Comparison of ENCODE assay signal across 24 cellular contexts in genomic region chr6:113847435-113847834, GRCh38. TPM values are rescaled to one million over a fixed set of nuclear protein-coding genes. Genes with fewer than 3 reads are reported as not detected.
DNase-seq lines count a peak whose midpoint lies in the region; ATAC-seq, FAIRE-seq and TF ChIP-seq lines count a peak whose summit lies in the region.
"Had no signal": no experiment of that assay in that cellular context is flagged by ENCODE, and none has a peak within 500 bp of the region (broad histone marks: within the 10 kb centered on the region; RNA-seq: fewer than 3 reads in every experiment).

No MANE protein-coding gene starts in this region.

- no peak overlapping the region for H3K9ac ChIP-seq in GM23248
- no peak overlapping the region for H3K9ac ChIP-seq in smooth muscle cell (ENCODE audit: low read depth)

- H3K27me3 ChIP-seq in GM23248 (replicated peaks; ENCODE audit: insufficient read depth) (no peaks in the 10 kb centered on the region), smooth muscle cell (ENCODE audit: low read depth) (no peaks in the 10 kb centered on the region), ovary (no peaks in the 10 kb centered on the region)
- H3K27me3 ChIP-seq in effector memory CD4-positive, alpha-beta T cell (replicated peaks; ENCODE audit: control insufficient read depth, insufficient read depth, low read length, poor library complexity, severe bottlenecking): peaks cover 3% of the 10 kb centered on the region
- H3K27me3 ChIP-seq: heart right ventricle, thyroid gland had no signal

- peak; percentile 85 for DNase-seq in GM23248
- DNase-seq in RCC 7860 (ENCODE audit: low spot score): peak; percentile 9
- peak; percentile 24 for DNase-seq in fibroblast of mammary gland (ENCODE audit: low read depth)
- DNase-seq in smooth muscle cell (lab: John Stamatoyannopoulos, UW; ENCODE audit: unreplicated experiment): no peak
- no peak for DNase-seq in effector memory CD4-positive, alpha-beta T cell
- no peak for DNase-seq in ovary
- DNase-seq: AML-193; aorta; CD4-positive, alpha-beta memory T cell; dermis blood vessel endothelial cell; DMS153; heart right ventricle; naive B cell; NCI-H1092; NCI-H1930; NCI-H345; NCI-H82; stimulated activated CD4-positive, alpha-beta T cell treated with anti-CD3 and anti-CD28 coated beads, Interleukin-4, amount 100 ng/mL, for 4 hours; thyroid gland had no signal

- peaks cover 4% of the 10 kb centered on the region for H3K4me1 ChIP-seq in GM23248 (ENCODE audit: insufficient read depth)
- peaks cover 4% of the 10 kb centered on the region for H3K4me1 ChIP-seq in smooth muscle cell (ENCODE audit: low read depth)
- no peaks in the 10 kb centered on the region for H3K4me1 ChIP-seq in effector memory CD4-positive, alpha-beta T cell (ENCODE audit: control insufficient read depth, insufficient read depth, low read length, poor library complexity, severe bottlenecking)
- no peaks in the 10 kb centered on the region for H3K4me1 ChIP-seq in ovary (ENCODE audit: insufficient read depth)
- H3K4me1 ChIP-seq: heart right ventricle, thyroid gland had no signal

- TF ChIP-seq POLR2A in ovary (IDR thresholded peaks at IDR 0.05): no peak

- no peak for ATAC-seq in HG02973 (IDR thresholded peaks at IDR 0.05; ENCODE audit: unreplicated experiment)
- ATAC-seq: heart right ventricle, left lobe of liver, WTC11 had no signal

- H3K9me3 ChIP-seq in GM23248 (ENCODE audit: low read depth): no peaks in the 10 kb centered on the region
- no peaks in the 10 kb centered on the region for H3K9me3 ChIP-seq in smooth muscle cell (replicated peaks; ENCODE audit: low read depth)
- H3K9me3 ChIP-seq in effector memory CD4-positive, alpha-beta T cell (ENCODE audit: control insufficient read depth, low read length): no peaks in the 10 kb centered on the region
- no peaks in the 10 kb centered on the region for H3K9me3 ChIP-seq in ovary
- H3K9me3 ChIP-seq: heart right ventricle, thyroid gland had no signal

- no peak overlapping the region for H2AFZ ChIP-seq in GM23248
- no peak overlapping the region for H2AFZ ChIP-seq in smooth muscle cell (ENCODE audit: low read depth)

- H3K4me3 ChIP-seq in GM23248 (no peak overlapping the region), fibroblast of mammary gland (ENCODE audit: control insufficient read depth, low read depth, low read length) (no peak overlapping the region), smooth muscle cell (no peak overlapping the region), ovary (no peak overlapping the region)
- H3K4me3 ChIP-seq in effector memory CD4-positive, alpha-beta T cell (ENCODE audit: insufficient read depth, low read depth, low read length, poor library complexity, severe bottlenecking): no peak overlapping the region
- H3K4me3 ChIP-seq: heart right ventricle, thyroid gland had no signal

- intact Hi-C loops in ovary (cut with DNase I): loop anchor here in 1 of 4 donors (5.0 kb wide), 1 partner anchor 565 kb away; no protein-coding TSS in a partner anchor

- no peak overlapping the region for H3K27ac ChIP-seq in GM23248
- peak overlapping the region; percentile 69 for H3K27ac ChIP-seq in smooth muscle cell (ENCODE audit: low read depth)
- no peak overlapping the region for H3K27ac ChIP-seq in effector memory CD4-positive, alpha-beta T cell (ENCODE audit: insufficient read depth, low read length, poor library complexity, severe bottlenecking)
- no peak overlapping the region for H3K27ac ChIP-seq in ovary
- H3K27ac ChIP-seq: heart right ventricle, thyroid gland had no signal

- H4K20me1 ChIP-seq in GM23248 (ENCODE audit: insufficient read depth) (no peaks in the 10 kb centered on the region), smooth muscle cell (ENCODE audit: low read depth) (no peaks in the 10 kb centered on the region)

- in situ Hi-C loops in GM23248 (cut with MboI): no loop called here

- H3K4me2 ChIP-seq in GM23248 (ENCODE audit: unreplicated experiment) (no peak overlapping the region), smooth muscle cell (peak overlapping the region; percentile 40)

- no peaks in the 10 kb centered on the region for H3K9me2 ChIP-seq in GM23248 (ENCODE audit: insufficient read depth)

- WGBS in GM23248 (ENCODE audit: low coverage in 1 of 2, low lambda C conversion rate in 2 of 2, missing lambda C conversion rate in 2 of 2), 2 experiments: 39 to 42% methylated on average over 5 of the region's 5 CpGs
- WGBS in smooth muscle cell (ENCODE audit: low lambda C conversion rate): 22% methylated on average over 5 of the region's 5 CpGs
- 91 to 97% (median 94%) methylated on average over 5 of the region's 5 CpGs for WGBS in ovary, 3 donors

- no peak for FAIRE-seq in RCC 7860 (lab: Jason Lieb, UNC)
- FAIRE-seq: endothelial cell of umbilical vein, H1 had no signal

- H3K36me3 ChIP-seq in GM23248 (ENCODE audit: low read depth): no peaks in the 10 kb centered on the region
- H3K36me3 ChIP-seq in smooth muscle cell (ENCODE audit: low read depth): no peaks in the 10 kb centered on the region
- no peaks in the 10 kb centered on the region for H3K36me3 ChIP-seq in effector memory CD4-positive, alpha-beta T cell (ENCODE audit: control insufficient read depth, insufficient read depth, low read length)
- H3K36me3 ChIP-seq in ovary: no peaks in the 10 kb centered on the region
- H3K36me3 ChIP-seq: heart right ventricle, thyroid gland had no signal

- H3F3A ChIP-seq in GM23248 (ENCODE audit: insufficient read depth) (peaks cover 9% of the 10 kb centered on the region; the same call in 1 of the 2 replicates), smooth muscle cell (ENCODE audit: low read depth) (no peaks in the 10 kb centered on the region)

- H3K79me2 ChIP-seq in GM23248 (ENCODE audit: insufficient read depth) (no peaks in the 10 kb centered on the region), smooth muscle cell (ENCODE audit: low read depth) (no peaks in the 10 kb centered on the region)

- TF ChIP-seq CTCF in fibroblast of mammary gland (conservative IDR thresholded peaks at IDR 0.05; ENCODE audit: control insufficient read depth, insufficient read depth, low read depth, low read length): no peak
- no peak for TF ChIP-seq CTCF in smooth muscle cell (IDR thresholded peaks at IDR 0.05; ENCODE audit: borderline replicate concordance, insufficient read depth, poor library complexity, severe bottlenecking)
- no peak for TF ChIP-seq CTCF in ovary (IDR thresholded peaks at IDR 0.05)

- TF ChIP-seq EP300 in ovary (IDR thresholded peaks at IDR 0.05): no peak

RNA-seq across cellular contexts. Expression of gene MARCKS, which starts 9.7 kb away (rescaled TPM):
- total RNA-seq in GM23248 (2014; rRNA removed; shearing (Covaris generic)): 154 and 210 TPM in 2 replicates
- polyA plus RNA-seq in GM23248 (2016; fragmentation: Nextera tagmentation; extraction: Ambion mirVana): 105 and 109 TPM in 2 replicates
- total RNA-seq in smooth muscle cell: 206 and 217 TPM in 2 replicates
- polyA plus RNA-seq in smooth muscle cell: 157 and 172 TPM in 2 replicates
- 100 to 1,000 TPM in 1 of 7 donors, 10 to 100 TPM in 6; 52.1 to 106 (median 67.4) TPM for total RNA-seq in ovary
- polyA plus RNA-seq in ovary: 10 to 100 TPM; 29.1 to 53.5 TPM

Comparison
In these comparisons a context has a peak if more than half of its experiments do, and no peak if none do; other contexts are left out.
1. DNase-seq: peak in GM23248 (single experiment), RCC 7860 (single experiment) and fibroblast of mammary gland (single experiment); none in smooth muscle cell (single experiment), effector memory CD4-positive, alpha-beta T cell (0 of 3) and ovary (0 of 5).